In the genomic region with DNA sequence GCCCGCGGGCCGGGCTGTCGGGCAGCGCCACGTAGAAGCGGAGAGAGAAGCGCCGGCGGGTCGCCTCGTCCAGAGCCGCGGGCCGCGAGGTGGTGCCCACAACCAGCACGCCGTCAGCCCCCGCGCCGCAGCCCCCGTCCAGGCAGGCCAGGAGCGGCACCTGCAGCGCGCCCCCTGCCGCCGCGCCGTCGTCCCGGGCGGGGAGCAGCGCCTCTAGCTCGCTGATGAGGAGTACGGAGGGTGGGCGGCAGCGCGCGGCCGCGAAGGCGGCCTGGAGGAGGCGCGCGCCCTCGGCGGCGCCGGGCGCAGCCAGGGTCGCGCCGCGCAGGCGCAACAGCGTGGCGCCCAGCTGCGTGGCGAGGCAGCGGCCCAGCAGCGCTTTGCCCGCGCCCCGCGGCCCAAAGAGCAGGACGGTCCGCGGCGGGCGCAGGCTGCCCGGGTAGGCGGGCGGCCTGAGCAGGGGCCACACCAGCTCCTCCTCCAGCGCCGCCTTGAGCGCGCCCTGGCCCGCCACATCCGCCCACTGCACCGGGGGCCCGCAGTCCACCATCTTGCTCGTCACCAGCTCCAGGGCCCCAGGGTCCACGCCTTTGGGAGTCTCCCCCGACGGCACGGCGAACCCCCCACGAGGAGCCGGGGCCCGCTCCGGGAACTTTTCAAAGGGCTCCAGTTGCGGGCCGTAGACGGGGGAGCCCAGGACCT, we compare ENCODE assay signal across 8 cellular contexts. TPM values are rescaled to one million over a fixed set of nuclear protein-coding genes. Genes with fewer than 3 reads are reported as not detected.
DNase-seq lines count a peak whose midpoint lies in the region; ATAC-seq, FAIRE-seq and TF ChIP-seq lines count a peak whose summit lies in the region.

No MANE protein-coding gene starts in this region.

- FAIRE-seq in frontal cortex (lab: Jason Lieb, UNC): no peak

- TF ChIP-seq CTCF in AG04449 (IDR thresholded peaks at IDR 0.05; ENCODE audit: insufficient read depth, low read length, missing control alignments): peak; percentile 44
- TF ChIP-seq CTCF in prostate gland (IDR thresholded peaks at IDR 0.05): peak in 2 of 4 experiments; percentile 40 to 58
- no peak for TF ChIP-seq CTCF in upper lobe of right lung (IDR thresholded peaks at IDR 0.05)

- H3K36me3 ChIP-seq in prostate gland (no peaks in the 10 kb centered on the region), upper lobe of right lung (no peaks in the 10 kb centered on the region)

- H3K4me3 ChIP-seq in AG04449 (ENCODE audit: low read depth, low read length) (peak overlapping the region; percentile 68), prostate gland (peak overlapping the region; percentile 46 to 48), upper lobe of right lung (peak overlapping the region; percentile 50)

- H3K4me1 ChIP-seq in prostate gland (replicated peaks): no peaks in the 10 kb centered on the region
- H3K4me1 ChIP-seq in upper lobe of right lung: peaks cover 6% of the 10 kb centered on the region

- DNase-seq in AG04449 (ENCODE audit: low read depth, low spot score) (no peak), HEK293T (ENCODE audit: extremely low spot score) (peak; percentile 62), NOMO-1 (lab: John Stamatoyannopoulos, UW; ENCODE audit: unreplicated experiment in 2 of 2) (peak; percentile 79 to 92), frontal cortex (ENCODE audit: low spot score in 2 of 2) (peak; percentile 73 to 80), prostate gland (ENCODE audit: low spot score) (peak; percentile 34), upper lobe of right lung (peak; percentile 86), dedifferentiated amniotic fluid mesenchymal stem cell (ENCODE audit: extremely low spot score) (no peak)
- DNase-seq in activated T-cell treated with anti-CD3 and anti-CD28 coated beads, Interleukin-2, amount 50 U/mL, for 48 hours: peak; percentile 86 to 90

- H3K27me3 ChIP-seq in prostate gland (replicated peaks; ENCODE audit: insufficient read depth) (no peaks in the 10 kb centered on the region), upper lobe of right lung (peaks cover 3% of the 10 kb centered on the region)

- POLR2A ChIA-PET in AG04449 (lab: Yijun Ruan, JAX) (interaction anchor here (0.8 to 1.1 kb wide), 2 partner anchors 11 to 229 kb away, joined by 3 to 4 read pairs; no protein-coding TSS in a partner anchor), HEK293T (lab: Yijun Ruan, JAX) (no interaction called here)

- CTCF ChIA-PET in AG04449 (lab: Yijun Ruan, JAX) (interaction anchor here (0.6 to 2.8 kb wide), 16 partner anchors 11 to 471 kb away, joined by 3 to 23 read pairs (median 4); no protein-coding TSS in a partner anchor), HEK293T (lab: Yijun Ruan, JAX) (interaction anchor here (0.6 kb wide), 2 partner anchors 183 to 697 kb away, joined by 3 to 4 read pairs; no protein-coding TSS in a partner anchor)

- H3K27ac ChIP-seq in prostate gland: peak overlapping the region; percentile 77 to 79
- peak overlapping the region; percentile 78 for H3K27ac ChIP-seq in upper lobe of right lung

- intact Hi-C loops in prostate gland (cut with DNase I) (no loop called here), upper lobe of right lung (cut with DNase I) (no loop called here)

- 27% methylated on average over 31 of the region's 94 CpGs for WGBS in prostate gland

- peak; percentile 83 for ATAC-seq in upper lobe of right lung

- H3K9me3 ChIP-seq in prostate gland (no peaks in the 10 kb centered on the region), upper lobe of right lung (no peaks in the 10 kb centered on the region)

- TF ChIP-seq POLR2A in prostate gland (IDR thresholded peaks at IDR 0.05): no peak

TF ChIP-seq in HEK293T, 16 proteins besides CTCF, POLR2A, EP300 and RAD21:
- TF ChIP-seq, protein P1, sequence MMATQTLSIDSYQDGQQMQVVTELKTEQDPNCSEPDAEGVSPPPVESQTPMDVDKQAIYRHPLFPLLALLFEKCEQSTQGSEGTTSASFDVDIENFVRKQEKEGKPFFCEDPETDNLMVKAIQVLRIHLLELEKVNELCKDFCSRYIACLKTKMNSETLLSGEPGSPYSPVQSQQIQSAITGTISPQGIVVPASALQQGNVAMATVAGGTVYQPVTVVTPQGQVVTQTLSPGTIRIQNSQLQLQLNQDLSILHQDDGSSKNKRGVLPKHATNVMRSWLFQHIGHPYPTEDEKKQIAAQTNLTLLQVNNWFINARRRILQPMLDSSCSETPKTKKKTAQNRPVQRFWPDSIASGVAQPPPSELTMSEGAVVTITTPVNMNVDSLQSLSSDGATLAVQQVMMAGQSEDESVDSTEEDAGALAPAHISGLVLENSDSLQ (IDR thresholded peaks at IDR 0.05): no peak
- no peak for TF ChIP-seq SP1 (IDR thresholded peaks at IDR 0.05)
- TF ChIP-seq ZNF384 (IDR thresholded peaks at IDR 0.05): no peak
- no peak for TF ChIP-seq LEF1 (IDR thresholded peaks at IDR 0.05; ENCODE audit: borderline replicate concordance)
TF ChIP-seq in HEK293T: peak in this region for 0.

RNA-seq across cellular contexts. Expression of a gene that starts 27.6 kb away (rescaled TPM):
- total RNA-seq in frontal cortex: 0.82 TPM
- 1 to 10 TPM in 1 of 2 donors, under 1 TPM in 1; 0.46 to 1.4 TPM for total RNA-seq in prostate gland
- total RNA-seq in upper lobe of right lung: 1.5 TPM

Comparison
In these comparisons a context has a peak if more than half of its experiments do, and no peak if none do; other contexts are left out.
1. DNase-seq: peak in HEK293T (single experiment), NOMO-1 (2 of 2), activated T-cell treated with anti-CD3 and anti-CD28 coated beads, Interleukin-2, amount 50 U/mL, for 48 hours (2 of 2), frontal cortex (2 of 2), prostate gland (single experiment) and upper lobe of right lung (single experiment); none in AG04449 (single experiment) and dedifferentiated amniotic fluid mesenchymal stem cell (single experiment).
2. Peak in every context shown above with its lines, with median percentiles within 50 percentile points of each other: H3K4me3 ChIP-seq.